Comparison of ENCODE assay signal across 14 cellular contexts in the genomic region with DNA sequence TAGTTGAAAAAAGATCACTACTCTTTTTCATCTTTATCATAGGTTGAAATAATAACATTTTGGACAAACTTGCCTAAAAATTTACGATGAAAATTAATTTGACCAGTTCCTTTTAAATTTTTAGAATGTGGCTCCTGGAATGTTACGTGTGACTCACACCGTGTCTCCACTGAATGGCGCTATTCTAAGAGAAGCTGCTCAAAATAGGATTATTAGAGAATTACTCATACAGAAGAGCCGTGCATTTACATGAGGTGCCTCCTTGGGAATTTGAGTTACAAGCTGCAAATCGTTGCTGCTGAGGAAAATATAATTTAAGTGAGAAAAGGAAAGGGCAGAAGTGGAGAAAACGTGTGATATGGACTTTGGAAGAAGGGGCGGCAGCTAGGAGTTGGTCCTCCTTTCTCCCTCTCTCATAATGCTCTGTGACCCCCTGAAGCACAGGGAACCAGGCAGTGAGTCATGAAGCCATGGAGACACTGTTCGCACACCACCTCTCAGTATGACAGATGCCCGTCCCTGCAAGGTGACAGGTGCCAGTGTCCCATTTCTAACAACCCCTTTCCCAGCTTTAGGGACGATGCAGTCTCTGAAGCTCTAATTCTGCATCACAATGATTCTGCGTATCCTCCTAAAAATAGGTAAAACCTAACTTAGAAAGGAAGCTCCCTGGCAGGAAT.
DNase-seq lines count a peak whose midpoint lies in the region; ATAC-seq, FAIRE-seq and TF ChIP-seq lines count a peak whose summit lies in the region.
"Had no signal": no experiment of that assay in that cellular context is flagged by ENCODE, and none has a peak within 500 bp of the region (broad histone marks: within the 10 kb centered on the region; RNA-seq: fewer than 3 reads in every experiment).

No MANE protein-coding gene starts in this region.

- POLR2A ChIA-PET in HepG2 (lab: Yijun Ruan, JAX), result no interaction called here
- POLR2A ChIA-PET in naive thymus-derived CD4-positive, alpha-beta T cell (lab: Charles Lee), result no interaction called here

- no peaks in the 10 kb centered on the region for H3K9me3 ChIP-seq in HepG2 (ENCODE audit: low read length)
- no peaks in the 10 kb centered on the region for H3K9me3 ChIP-seq in naive thymus-derived CD4-positive, alpha-beta T cell (ENCODE audit: control insufficient read depth in 2 of 3, low read length in 3 of 3)
- no peaks in the 10 kb centered on the region; the same call in 1 of the 2 replicates for H3K9me3 ChIP-seq in BE2C
- H3K9me3 ChIP-seq: BLaER1 treated with 17β-estradiol and CSF1 and Interleukin-3, amounts not matched to agents 10 nM and 100 nM; HAP-1 had no signal

- no peak for ATAC-seq in HepG2
- no peak for ATAC-seq in naive thymus-derived CD4-positive, alpha-beta T cell

- WGBS in HepG2 (ENCODE audit: low lambda C conversion rate), result 11% methylated on average over 12 of the region's 12 CpGs

- no peaks in the 10 kb centered on the region for H3K36me3 ChIP-seq in HepG2 (replicated peaks in 1 of 2; ENCODE audit: control insufficient read depth in 1 of 2, insufficient read depth in 2 of 2, low read length in 2 of 2)
- no peaks in the 10 kb centered on the region for H3K36me3 ChIP-seq in naive thymus-derived CD4-positive, alpha-beta T cell (ENCODE audit: control insufficient read depth in 2 of 3, insufficient read depth in 3 of 3, low read length in 3 of 3)
- no peaks in the 10 kb centered on the region for H3K36me3 ChIP-seq in BE2C
- H3K36me3 ChIP-seq: BLaER1 treated with 17β-estradiol and CSF1 and Interleukin-3, amounts not matched to agents 10 nM and 100 nM; HAP-1 had no signal

- H3K36me3 Mint-ChIP-seq in naive thymus-derived CD4-positive, alpha-beta T cell, result no peaks in the 10 kb centered on the region

- peaks cover 0 to 11% (median 4%) of the 10 kb centered on the region in 11 donors for H3K9me3 Mint-ChIP-seq in naive thymus-derived CD4-positive, alpha-beta T cell

- DNase-seq in COLO829 (ENCODE audit: low spot score) (peak; percentile 13), M059J (ENCODE audit: low read depth) (peak; percentile 23), astrocyte of the cerebellum (ENCODE audit: low read depth) (peak; percentile 22), putamen (ENCODE audit: low spot score) (peak; percentile 36), HepG2 (ENCODE audit: low spot score) (no peak), NOMO-1 treated with dmso at 0.1 percent for 144 hours (lab: John Stamatoyannopoulos, UW; ENCODE audit: unreplicated experiment) (no peak), BE2C (no peak)
- DNase-seq in naive thymus-derived CD4-positive, alpha-beta T cell, result no peak
- DNase-seq: NCI-H1436 treated with DMSO at 0.1 percent for 48 hours, NCI-H2081, NCI-H526, SHP77 treated with DMSO at 0.1 percent for 48 hours had no signal

- H3K4me1 ChIP-seq in HepG2 (ENCODE audit: insufficient read depth, low read length) (no peaks in the 10 kb centered on the region), BE2C (no peaks in the 10 kb centered on the region)
- no peaks in the 10 kb centered on the region for H3K4me1 ChIP-seq in naive thymus-derived CD4-positive, alpha-beta T cell (ENCODE audit: control insufficient read depth in 2 of 2, insufficient read depth in 2 of 2, low read length in 2 of 2)
- H3K4me1 ChIP-seq: HAP-1 had no signal

- H3K9ac ChIP-seq in HepG2 (ENCODE audit: insufficient read depth, low read depth, low read length), result no peak overlapping the region
- H3K9ac ChIP-seq: BLaER1 treated with 17β-estradiol and CSF1 and Interleukin-3, amounts not matched to agents 10 nM and 100 nM had no signal

- no peak for FAIRE-seq in HepG2 (lab: Jason Lieb, UNC)

- H3K4me3 ChIP-seq in astrocyte of the cerebellum (ENCODE audit: low read depth, low read length) (no peak overlapping the region), HepG2 (replicated peaks in 1 of 3; ENCODE audit: insufficient read depth in 1 of 3, low read depth in 2 of 3, low read length in 3 of 3) (no peak overlapping the region), BE2C (ENCODE audit: low read depth, low read length) (no peak overlapping the region)
- H3K4me3 ChIP-seq in naive thymus-derived CD4-positive, alpha-beta T cell (ENCODE audit: low read length), result no peak overlapping the region
- H3K4me3 ChIP-seq: BLaER1 treated with 17β-estradiol and CSF1 and Interleukin-3, amounts not matched to agents 10 nM and 100 nM; HAP-1 had no signal

- TF ChIP-seq CTCF in astrocyte of the cerebellum (IDR thresholded peaks at IDR 0.05; ENCODE audit: low read depth, low read length, missing control alignments) (peak; percentile 27), HepG2 (CRISPR knock-in tag; IDR thresholded peaks at IDR 0.05) (no peak), BE2C (IDR thresholded peaks at IDR 0.05; ENCODE audit: low read depth, low read length) (no peak)

- no peak overlapping the region for H2AFZ ChIP-seq in HepG2 (ENCODE audit: low read length)

- no peak for TF ChIP-seq RAD21 in HepG2 (CRISPR knock-in tag; IDR thresholded peaks at IDR 0.05)

- H3K79me2 ChIP-seq in HepG2 (ENCODE audit: insufficient read depth, low read length), result no peaks in the 10 kb centered on the region

- no peak overlapping the region for H3K27ac ChIP-seq in HepG2 (ENCODE audit: extremely low read length, insufficient read depth, low read length)
- H3K27ac ChIP-seq in naive thymus-derived CD4-positive, alpha-beta T cell (ENCODE audit: low read depth, low read length), result no peak overlapping the region
- H3K27ac ChIP-seq: BLaER1 treated with 17β-estradiol and CSF1 and Interleukin-3, amounts not matched to agents 10 nM and 100 nM had no signal

- H3K27ac Mint-ChIP-seq in naive thymus-derived CD4-positive, alpha-beta T cell, result no peak overlapping the region

- H3K4me1 Mint-ChIP-seq in naive thymus-derived CD4-positive, alpha-beta T cell, result no peaks in the 10 kb centered on the region

- H3K4me2 ChIP-seq in HepG2 (ENCODE audit: low read depth, low read length), result no peak overlapping the region

- no peak overlapping the region for H3K4me3 Mint-ChIP-seq in naive thymus-derived CD4-positive, alpha-beta T cell

- intact Hi-C loops in HepG2 (cut with micrococcal nuclease; ENCODE audit: unreplicated experiment), result no loop called here
- intact Hi-C loops in naive thymus-derived CD4-positive, alpha-beta T cell (cut with micrococcal nuclease), result no loop called here

- no TSS peak for BruUV-seq in HepG2 (replicated peaks; lab: Mats Ljungman, UMichigan)

- H4K20me1 ChIP-seq in HepG2 (ENCODE audit: insufficient read depth, low read length), result no peaks in the 10 kb centered on the region
- H4K20me1 ChIP-seq: BLaER1 treated with 17β-estradiol and CSF1 and Interleukin-3, amounts not matched to agents 10 nM and 100 nM had no signal

- CTCF ChIA-PET in HepG2 (lab: Yijun Ruan, JAX; ENCODE audit: low intra/inter-chr PET ratio, low total read pairs), result no interaction called here
- CTCF ChIA-PET in naive thymus-derived CD4-positive, alpha-beta T cell (lab: Charles Lee), result no interaction called here

- TF ChIP-seq EP300 in HepG2 (IDR thresholded peaks at IDR 0.05; ENCODE audit: low read depth in 2 of 2, low read length in 2 of 2) (no peak), HepG2 (CRISPR knock-in tag; IDR thresholded peaks at IDR 0.05; ENCODE audit: borderline replicate concordance) (no peak)

- TF ChIP-seq POLR2A in HepG2 (IDR thresholded peaks at IDR 0.05; ENCODE audit: insufficient read depth in 1 of 2, low read depth in 2 of 2, low read length in 2 of 2), result no peak

- peaks cover 0 to 29% of the 10 kb centered on the region in 2 experiments; a peak in 2 of 5 replicates for H3K27me3 ChIP-seq in HepG2 (ENCODE audit: control insufficient read depth in 1 of 2, insufficient read depth in 2 of 2, low read length in 2 of 2)
- no peaks in the 10 kb centered on the region for H3K27me3 ChIP-seq in naive thymus-derived CD4-positive, alpha-beta T cell (ENCODE audit: control insufficient read depth in 2 of 2, insufficient read depth in 2 of 2, low read length in 2 of 2)
- no peaks in the 10 kb centered on the region for H3K27me3 ChIP-seq in BE2C
- H3K27me3 ChIP-seq: BLaER1 treated with 17β-estradiol and CSF1 and Interleukin-3, amounts not matched to agents 10 nM and 100 nM had no signal

- in situ Hi-C loops in astrocyte of the cerebellum (cut with HindIII; ENCODE audit: low sequenced_read_pairs), result no loop called here
- in situ Hi-C loops in HepG2 (cut with HindIII; ENCODE audit: extremely low pct_ligation_motif_present, low pct_unique_long_range_greater_than_20kb), result no loop called here

- H3K27me3 Mint-ChIP-seq in naive thymus-derived CD4-positive, alpha-beta T cell, result peaks cover 0 to 10% (median 0%) of the 10 kb centered on the region in 5 donors

TF ChIP-seq in HepG2, 621 proteins besides CTCF, POLR2A, EP300 and RAD21:
- TF ChIP-seq RARG (CRISPR knock-in tag; IDR thresholded peaks at IDR 0.05; ENCODE audit: low read depth) (no peak), ZBTB7A (CRISPR knock-in tag; IDR thresholded peaks at IDR 0.05) (no peak), PAX8 (CRISPR knock-in tag; IDR thresholded peaks at IDR 0.05; ENCODE audit: borderline replicate concordance) (no peak), ATRX (CRISPR knock-in tag; IDR thresholded peaks at IDR 0.05; ENCODE audit: borderline replicate concordance) (no peak), ZNF572 (CRISPR knock-in tag; IDR thresholded peaks at IDR 0.05) (no peak)
- TF ChIP-seq, protein P1, sequence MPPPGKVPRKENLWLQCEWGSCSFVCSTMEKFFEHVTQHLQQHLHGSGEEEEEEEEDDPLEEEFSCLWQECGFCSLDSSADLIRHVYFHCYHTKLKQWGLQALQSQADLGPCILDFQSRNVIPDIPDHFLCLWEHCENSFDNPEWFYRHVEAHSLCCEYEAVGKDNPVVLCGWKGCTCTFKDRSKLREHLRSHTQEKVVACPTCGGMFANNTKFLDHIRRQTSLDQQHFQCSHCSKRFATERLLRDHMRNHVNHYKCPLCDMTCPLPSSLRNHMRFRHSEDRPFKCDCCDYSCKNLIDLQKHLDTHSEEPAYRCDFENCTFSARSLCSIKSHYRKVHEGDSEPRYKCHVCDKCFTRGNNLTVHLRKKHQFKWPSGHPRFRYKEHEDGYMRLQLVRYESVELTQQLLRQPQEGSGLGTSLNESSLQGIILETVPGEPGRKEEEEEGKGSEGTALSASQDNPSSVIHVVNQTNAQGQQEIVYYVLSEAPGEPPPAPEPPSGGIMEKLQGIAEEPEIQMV (CRISPR knock-in tag; IDR thresholded peaks at IDR 0.05; ENCODE audit: low read depth), result no peak
- TF ChIP-seq, protein P2, sequence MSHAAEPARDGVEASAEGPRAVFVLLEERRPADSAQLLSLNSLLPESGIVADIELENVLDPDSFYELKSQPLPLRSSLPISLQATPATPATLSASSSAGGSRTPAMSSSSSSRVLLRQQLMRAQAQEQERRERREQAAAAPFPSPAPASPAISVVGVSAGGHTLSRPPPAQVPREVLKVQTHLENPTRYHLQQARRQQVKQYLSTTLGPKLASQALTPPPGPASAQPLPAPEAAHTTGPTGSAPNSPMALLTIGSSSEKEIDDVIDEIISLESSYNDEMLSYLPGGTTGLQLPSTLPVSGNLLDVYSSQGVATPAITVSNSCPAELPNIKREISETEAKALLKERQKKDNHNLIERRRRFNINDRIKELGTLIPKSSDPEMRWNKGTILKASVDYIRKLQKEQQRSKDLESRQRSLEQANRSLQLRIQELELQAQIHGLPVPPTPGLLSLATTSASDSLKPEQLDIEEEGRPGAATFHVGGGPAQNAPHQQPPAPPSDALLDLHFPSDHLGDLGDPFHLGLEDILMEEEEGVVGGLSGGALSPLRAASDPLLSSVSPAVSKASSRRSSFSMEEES (CRISPR knock-in tag; IDR thresholded peaks at IDR 0.05), result no peak

Comparison
In these comparisons a context has a peak if more than half of its experiments do, and no peak if none do; other contexts are left out.
1. DNase-seq: peak in COLO829 (single experiment), M059J (single experiment), astrocyte of the cerebellum (single experiment) and putamen (single experiment); none in HepG2 (single experiment), NOMO-1 treated with dmso at 0.1 percent for 144 hours (single experiment), naive thymus-derived CD4-positive, alpha-beta T cell (0 of 9) and BE2C (single experiment).